In genomic region chr10:33532901-33533300, GRCh38 we compare ENCODE assay signal across 1 cellular context.
TF ChIP-seq lines count a peak whose summit lies in the region.

No MANE protein-coding gene starts in this region.

TF ChIP-seq in H1, 55 proteins besides CTCF, POLR2A, EP300 and RAD21:
- TF ChIP-seq CTBP2 (IDR thresholded peaks at IDR 0.05; ENCODE audit: borderline replicate concordance, insufficient read depth, insufficient read length, low read length) = no peak
- no peak for TF ChIP-seq BRCA1 (IDR thresholded peaks at IDR 0.05; ENCODE audit: low read depth, low read length)
